9 cellular contexts compared by ENCODE assay signal in genomic region chr3:149977391-149977790, GRCh38.
"Had no signal": no experiment of that assay in that cellular context is flagged by ENCODE, and none has a peak within 500 bp of the region (broad histone marks: within the 10 kb centered on the region; RNA-seq: fewer than 3 reads in every experiment).

No MANE protein-coding gene starts in this region.

- H3K4me3 ChIP-seq: lung, right atrium auricular region had no signal

- H3K4me1 ChIP-seq: right atrium auricular region had no signal

- H3K27me3 ChIP-seq: right atrium auricular region had no signal

- ATAC-seq: stimulated activated memory B cell treated with anti-CD40 and anti-IgM and Interleukin-4, amounts not matched to agents 10 μg/mL and 1 μg/mL and 100 μg/mL, for 72 hours; WTC11 had no signal

- H3K36me3 ChIP-seq: right atrium auricular region had no signal

- DNase-seq: activated CD4-positive, alpha-beta T cell treated with anti-CD3 and anti-CD28 coated beads for 48 hours; activated naive CD4-positive, alpha-beta T cell treated with anti-CD3 and anti-CD28 coated beads, Interleukin-2, amount 50 U/mL, for 16 hours; effector CD4-positive, alpha-beta T cell; naive B cell; posterior cingulate gyrus had no signal

- H3K9me3 ChIP-seq: right atrium auricular region had no signal

- H3K27ac ChIP-seq: right atrium auricular region had no signal
